In genomic region chr1:160544647-160545046, GRCh38 we compare ENCODE assay signal across 8 cellular contexts. TPM values are rescaled to one million over a fixed set of nuclear protein-coding genes. Genes with fewer than 3 reads are reported as not detected.
DNase-seq lines count a peak whose midpoint lies in the region; ATAC-seq, FAIRE-seq and TF ChIP-seq lines count a peak whose summit lies in the region.

No MANE protein-coding gene starts in this region.

- no peaks in the 10 kb centered on the region for H3K23me2 ChIP-seq in H1 (ENCODE audit: low read depth, low read length)

- no peak overlapping the region for H2BK120ac ChIP-seq in H1 (replicated peaks; ENCODE audit: low read depth, low read length)

- H3K27me3 ChIP-seq in breast epithelium (no peaks in the 10 kb centered on the region), H1 (replicated peaks in 1 of 4; ENCODE audit: control insufficient read depth in 3 of 4, extremely low read depth in 1 of 4, insufficient read depth in 3 of 4, low read length in 3 of 4) (no peaks in the 10 kb centered on the region), left lung (no peaks in the 10 kb centered on the region)

- H3K27ac Mint-ChIP-seq in MCF 10A (ENCODE audit: low read depth, unreplicated experiment): no peak overlapping the region
- peak overlapping the region; percentile 90 for H3K27ac Mint-ChIP-seq in stimulated activated naive B cell treated with anti-CD40 and anti-IgM and Interleukin-4, amounts not matched to agents 10 μg/mL and 1 μg/mL and 100 μg/mL, for 72 hours

- no peak overlapping the region for H2BK20ac ChIP-seq in H1 (ENCODE audit: low read length)

- H3K27ac ChIP-seq in breast epithelium (no peak overlapping the region), H1 (ENCODE audit: low read depth, low read length) (no peak overlapping the region), left lung (no peak overlapping the region)

- H2AFZ ChIP-seq in H1 (ENCODE audit: low read length): no peak overlapping the region

- no peaks in the 10 kb centered on the region for H3K36me3 Mint-ChIP-seq in MCF 10A (ENCODE audit: insufficient read depth, unreplicated experiment)
- H3K36me3 Mint-ChIP-seq in stimulated activated naive B cell treated with anti-CD40 and anti-IgM and Interleukin-4, amounts not matched to agents 10 μg/mL and 1 μg/mL and 100 μg/mL, for 72 hours: peaks cover 52 to 69% of the 10 kb centered on the region in 2 donors

- no peak overlapping the region for H3K4ac ChIP-seq in H1 (replicated peaks; ENCODE audit: insufficient read length, low read depth, low read length)

- no peaks in the 10 kb centered on the region for H3K79me2 ChIP-seq in H1 (ENCODE audit: control insufficient read depth in 1 of 2, insufficient read depth in 2 of 2, low read length in 2 of 2)

- H3K36me3 ChIP-seq in breast epithelium (no peaks in the 10 kb centered on the region), H1 (ENCODE audit: control insufficient read depth in 2 of 4, insufficient read depth in 4 of 4, low read length in 3 of 4) (no peaks in the 10 kb centered on the region), left lung (no peaks in the 10 kb centered on the region)

- no peak overlapping the region; the same call in 1 of the 2 replicates for H4K8ac ChIP-seq in H1 (ENCODE audit: extremely low read depth, insufficient read depth, low read length)

- no peak overlapping the region for H3K4me3 ChIP-seq in breast epithelium
- H3K4me3 ChIP-seq in H1 (ENCODE audit: extremely low read depth in 1 of 4, insufficient read depth in 2 of 4, low read depth in 3 of 4, low read length in 4 of 4): no peak overlapping the region
- no peak overlapping the region for H3K4me3 ChIP-seq in left lung

- peak; percentile 40 for DNase-seq in MCF 10A (ENCODE audit: unreplicated experiment)
- no peak for DNase-seq in breast epithelium (ENCODE audit: low spot score in 2 of 2)
- peak; percentile 83 for DNase-seq in OCI-M1 (lab: John Stamatoyannopoulos, UW)
- DNase-seq in H1 (ENCODE audit: low read depth in 1 of 2, low spot score in 2 of 2): no peak
- no peak for DNase-seq in stimulated activated naive B cell treated with anti-CD40 and anti-IgM and Interleukin-4, amounts not matched to agents 10 μg/mL and 1 μg/mL and 100 μg/mL, for 72 hours
- DNase-seq in left lung: no peak
- no peak for DNase-seq in ureter (ENCODE audit: low spot score)
- DNase-seq in NCI-H1105 treated with DMSO at 0.1 percent for 48 hours (lab: John Stamatoyannopoulos, UW): no peak

- H3K56ac ChIP-seq in H1 (replicated peaks; ENCODE audit: insufficient read length, low read depth, low read length): no peak overlapping the region

- no peak overlapping the region for H3K4me2 ChIP-seq in H1 (ENCODE audit: insufficient read depth in 1 of 2, low read depth in 2 of 2, low read length in 2 of 2)

- 91% methylated on average over 1 of the region's 1 CpG; no CpG with 5 or more reads in 1 of the 2 experiments for WGBS in H1 (ENCODE audit: extremely low coverage in 1 of 2, insufficient coverage in 1 of 2, insufficient read length in 1 of 2, insufficient replicate concordance in 2 of 2, low coverage in 1 of 2, low lambda C conversion rate in 2 of 2, missing lambda C conversion rate in 1 of 2), 2 experiments

- TF ChIP-seq RAD21 in H1 (IDR thresholded peaks at IDR 0.05 in 1 of 2, conservative IDR thresholded peaks at IDR 0.05 in 1 of 2; ENCODE audit: low read depth in 2 of 2, low read length in 2 of 2): peak; percentile 19 to 34; a peak in 3 of 4 replicates

- no peaks in the 10 kb centered on the region for H3K9me3 ChIP-seq in breast epithelium
- no peaks in the 10 kb centered on the region for H3K9me3 ChIP-seq in H1 (ENCODE audit: insufficient read depth in 2 of 2, low read depth in 1 of 2, low read length in 1 of 2)
- H3K9me3 ChIP-seq in left lung: no peaks in the 10 kb centered on the region

- H3K27me3 Mint-ChIP-seq in MCF 10A (ENCODE audit: insufficient read depth, unreplicated experiment): no peaks in the 10 kb centered on the region
- H3K27me3 Mint-ChIP-seq in stimulated activated naive B cell treated with anti-CD40 and anti-IgM and Interleukin-4, amounts not matched to agents 10 μg/mL and 1 μg/mL and 100 μg/mL, for 72 hours: no peaks in the 10 kb centered on the region

- ATAC-seq in stimulated activated naive B cell treated with anti-CD40 and anti-IgM and Interleukin-4, amounts not matched to agents 10 μg/mL and 1 μg/mL and 100 μg/mL, for 72 hours (replicated peaks): peak; percentile 22 to 36
- ATAC-seq in left lung: no peak

- no peak for TF ChIP-seq EP300 in H1 (IDR thresholded peaks at IDR 0.05; ENCODE audit: borderline replicate concordance in 1 of 2, low read depth in 2 of 2, low read length in 2 of 2)

- H3K9ac ChIP-seq in H1 (replicated peaks in 1 of 4; ENCODE audit: extremely low read depth in 1 of 4, low read depth in 3 of 4, low read length in 3 of 4): no peak overlapping the region

- H3K9me3 Mint-ChIP-seq in MCF 10A (ENCODE audit: unreplicated experiment): no peaks in the 10 kb centered on the region
- peaks cover 0 to 1% of the 10 kb centered on the region in 2 donors for H3K9me3 Mint-ChIP-seq in stimulated activated naive B cell treated with anti-CD40 and anti-IgM and Interleukin-4, amounts not matched to agents 10 μg/mL and 1 μg/mL and 100 μg/mL, for 72 hours

- no peak overlapping the region for H3K18ac ChIP-seq in H1 (ENCODE audit: extremely low read depth, low read length)

- H2AK5ac ChIP-seq in H1 (ENCODE audit: low read depth, low read length): no peak overlapping the region

- TF ChIP-seq CTCF in MCF 10A (IDR thresholded peaks at IDR 0.05; ENCODE audit: unreplicated experiment): peak; percentile 41
- no peak for TF ChIP-seq CTCF in breast epithelium (IDR thresholded peaks at IDR 0.05)
- peak in 1 of 3 experiments; percentile 43; a peak in 2 of 4 replicates for TF ChIP-seq CTCF in H1 (IDR thresholded peaks at IDR 0.05; ENCODE audit: control extremely low read depth in 1 of 3, insufficient read depth in 1 of 3, low read depth in 1 of 3, low read length in 3 of 3)
- TF ChIP-seq CTCF in left lung (IDR thresholded peaks at IDR 0.05): no peak

- H2BK5ac ChIP-seq in H1 (ENCODE audit: low read depth, low read length): no peak overlapping the region

- H3K4me1 ChIP-seq in breast epithelium (no peaks in the 10 kb centered on the region), H1 (replicated peaks in 1 of 4; ENCODE audit: control insufficient read depth in 3 of 4, insufficient read depth in 4 of 4, low read length in 3 of 4) (no peaks in the 10 kb centered on the region), left lung (peaks cover 0 to 37% of the 10 kb centered on the region in 2 donors)

- POLR2A ChIA-PET in MCF 10A (lab: Yijun Ruan, JAX): interaction anchor here (0.9 kb wide), 1 partner anchor 20 kb away, joined by 3 read pairs; no protein-coding TSS in a partner anchor
- POLR2A ChIA-PET in H1 (lab: Charles Lee; ENCODE audit: partially characterized antibody): no interaction called here

- no peak overlapping the region for H4K5ac ChIP-seq in H1 (ENCODE audit: insufficient read length, low read depth, low read length)

- no peak overlapping the region for H3K4me3 Mint-ChIP-seq in MCF 10A (ENCODE audit: unreplicated experiment)
- peak overlapping the region; percentile 19 to 47 for H3K4me3 Mint-ChIP-seq in stimulated activated naive B cell treated with anti-CD40 and anti-IgM and Interleukin-4, amounts not matched to agents 10 μg/mL and 1 μg/mL and 100 μg/mL, for 72 hours

- BruUV-seq in MCF 10A (replicated peaks; lab: Mats Ljungman, UMichigan): no TSS peak

- no peak overlapping the region for H2BK12ac ChIP-seq in H1 (ENCODE audit: low read depth, low read length)

- H4K20me1 ChIP-seq in H1 (replicated peaks in 1 of 2; ENCODE audit: control insufficient read depth in 1 of 2, insufficient read depth in 2 of 2, low read length in 2 of 2): no peaks in the 10 kb centered on the region

- no peak overlapping the region for H4K91ac ChIP-seq in H1 (replicated peaks; ENCODE audit: insufficient read length, low read length)

- no peak overlapping the region for H3K23ac ChIP-seq in H1 (ENCODE audit: insufficient read length)

- intact Hi-C loops in MCF 10A (cut with micrococcal nuclease): loop anchor here (1.0 to 2.0 kb wide), 2 partner anchors 62 to 116 kb away; no protein-coding TSS in a partner anchor
- intact Hi-C loops in breast epithelium (cut with DNase I; ENCODE audit: low total_unique reads): loop anchor here (5.0 kb wide), 1 partner anchor 168 kb away; the partner anchor contains the start of gene CD48
- intact Hi-C loops in left lung (cut with DNase I): no loop called here

- no peaks in the 10 kb centered on the region for H3K4me1 Mint-ChIP-seq in MCF 10A (ENCODE audit: insufficient read depth, unreplicated experiment)
- H3K4me1 Mint-ChIP-seq in stimulated activated naive B cell treated with anti-CD40 and anti-IgM and Interleukin-4, amounts not matched to agents 10 μg/mL and 1 μg/mL and 100 μg/mL, for 72 hours: peaks cover 60 to 83% of the 10 kb centered on the region in 2 donors

- H2BK15ac ChIP-seq in H1 (ENCODE audit: low read length): no peak overlapping the region

- no peaks in the 10 kb centered on the region for H3K79me1 ChIP-seq in H1 (ENCODE audit: low read depth, low read length)

- no peak for FAIRE-seq in H1 (lab: Jason Lieb, UNC)

- CTCF ChIA-PET in MCF 10A (lab: Yijun Ruan, JAX): interaction anchor here (0.5 to 2.8 kb wide), 23 partner anchors 9 to 191 kb away, joined by 3 to 21 read pairs (median 4); no protein-coding TSS in a partner anchor
- CTCF ChIA-PET in H1 (lab: Charles Lee; ENCODE audit: partially characterized antibody): interaction anchor here (0.6 to 5.7 kb wide), 16 partner anchors 9 to 136 kb away, joined by 3 to 49 read pairs (median 3); no protein-coding TSS in a partner anchor

- TF ChIP-seq POLR2A in breast epithelium (IDR thresholded peaks at IDR 0.05) (no peak), H1 (IDR thresholded peaks at IDR 0.05; ENCODE audit: control extremely low read depth in 1 of 2, low read depth in 2 of 2, low read length in 2 of 2) (no peak)

- H3K14ac ChIP-seq in H1 (ENCODE audit: insufficient read length): no peak overlapping the region

RNA-seq across cellular contexts. Expression of gene SLAMF6, which starts 21.6 kb away (rescaled TPM):
- total RNA-seq in MCF 10A (2022) (not detected in 2 replicates), breast epithelium (1 to 10 TPM; 1.1 to 3.2 (median 2.6) TPM), left lung (1 to 10 TPM; 1.4 to 2.8 TPM), ureter (3.0 TPM)
- not detected in 2 replicates for total RNA-seq in H1 (2021; fragmentation: NEBNext Ultra II Directional; extraction: Animal tissue kit (Norgen Biotek cat#: 25700))
- not detected in 2 replicates for polyA plus RNA-seq in H1 (2011; rRNA removed)
- not detected for polyA plus RNA-seq in H1 (2011; cell fraction: cytosol; rRNA removed)
- polyA plus RNA-seq in H1 (2011; cell fraction: nucleus; rRNA removed): not detected
- polyA plus RNA-seq in H1 (2012, experiment 1 of 2): not detected in 4 replicates
- not detected for polyA plus RNA-seq in H1 (2012, experiment 2 of 2)
- polyA plus RNA-seq in H1 (2013, experiment 1 of 2): not detected
- polyA plus RNA-seq in H1 (2013, experiment 2 of 2): not detected
- not detected in 2 replicates for polyA minus RNA-seq in H1 (2011; rRNA and poly(A)+ RNA removed)
- not detected for polyA minus RNA-seq in H1 (2011; cell fraction: cytosol; rRNA and poly(A)+ RNA removed)
- polyA minus RNA-seq in H1 (2011; cell fraction: nucleus; rRNA and poly(A)+ RNA removed): not detected

RNA-seq across cellular contexts. Expression of gene CD84, which starts 34.6 kb away (rescaled TPM):
- total RNA-seq in MCF 10A (2022) (not detected in 2 replicates), breast epithelium (10 to 100 TPM in 1 of 3 donors, 1 to 10 TPM in 2; 2.3 to 17.0 (median 9.8) TPM), left lung (10 to 100 TPM; 17.2 to 39.7 TPM), ureter (7.7 TPM)
- not detected in 2 replicates for total RNA-seq in H1 (2021; fragmentation: NEBNext Ultra II Directional; extraction: Animal tissue kit (Norgen Biotek cat#: 25700))
- polyA plus RNA-seq in H1 (2011; rRNA removed): not detected in 2 replicates
- polyA plus RNA-seq in H1 (2011; cell fraction: cytosol; rRNA removed): not detected
- not detected for polyA plus RNA-seq in H1 (2011; cell fraction: nucleus; rRNA removed)
- polyA plus RNA-seq in H1 (2012, experiment 1 of 2): not detected in 4 replicates
- not detected for polyA plus RNA-seq in H1 (2012, experiment 2 of 2)
- not detected for polyA plus RNA-seq in H1 (2013, experiment 1 of 2)
- polyA plus RNA-seq in H1 (2013, experiment 2 of 2): not detected
- not detected in 2 replicates for polyA minus RNA-seq in H1 (2011; rRNA and poly(A)+ RNA removed)
- polyA minus RNA-seq in H1 (2011; cell fraction: cytosol; rRNA and poly(A)+ RNA removed): not detected
- polyA minus RNA-seq in H1 (2011; cell fraction: nucleus; rRNA and poly(A)+ RNA removed): not detected

Comparison
In these comparisons a context has a peak if more than half of its experiments do, and no peak if none do; other contexts are left out.
1. DNase-seq: peak in MCF 10A (single experiment) and OCI-M1 (single experiment); none in breast epithelium (0 of 2), H1 (0 of 2), stimulated activated naive B cell treated with anti-CD40 and anti-IgM and Interleukin-4, amounts not matched to agents 10 μg/mL and 1 μg/mL and 100 μg/mL, for 72 hours (single experiment), left lung (0 of 2), ureter (single experiment) and NCI-H1105 treated with DMSO at 0.1 percent for 48 hours (single experiment).
2. intact Hi-C loops: an anchor here in MCF 10A (1.0 to 2.0 kb wide) and breast epithelium (5.0 kb wide); none called in left lung.